In genomic region chr2:37665038-37665437, GRCh38 we compare ENCODE assay signal across 14 cellular contexts. TPM values are rescaled to one million over a fixed set of nuclear protein-coding genes. Genes with fewer than 3 reads are reported as not detected.
DNase-seq lines count a peak whose midpoint lies in the region; ATAC-seq and TF ChIP-seq lines count a peak whose summit lies in the region.
"Had no signal": no experiment of that assay in that cellular context is flagged by ENCODE, and none has a peak within 500 bp of the region (broad histone marks: within the 10 kb centered on the region; RNA-seq: fewer than 3 reads in every experiment).

No MANE protein-coding gene starts in this region.

- no peaks in the 10 kb centered on the region for H3K27me3 ChIP-seq in CD4-positive, alpha-beta memory T cell (ENCODE audit: insufficient read depth, low read length)
- no peaks in the 10 kb centered on the region for H3K27me3 ChIP-seq in skeletal muscle satellite cell (ENCODE audit: control insufficient read depth, insufficient read depth, low read length)

- H3K9ac ChIP-seq in skeletal muscle satellite cell (ENCODE audit: low read depth, low read length), result peak overlapping the region; percentile 96

- TF ChIP-seq CTCF in foreskin fibroblast (IDR thresholded peaks at IDR 0.05; ENCODE audit: low read depth, low read length), result no peak

- no peaks in the 10 kb centered on the region for H3K27me3 Mint-ChIP-seq in CD4-positive, alpha-beta memory T cell

- peak overlapping the region in 3 of 8 donors; percentile 17 to 68 (median 60) for H3K4me3 Mint-ChIP-seq in CD4-positive, alpha-beta memory T cell

- no peak for ATAC-seq in left colon

- POLR2A ChIA-PET in CD4-positive, alpha-beta memory T cell (lab: Charles Lee; ENCODE audit: partially characterized antibody), result interaction anchor here (0.6 to 2.9 kb wide), 5 partner anchors 8 to 65 kb away, joined by 3 to 20 read pairs (median 10); no protein-coding TSS in a partner anchor

- no peaks in the 10 kb centered on the region for H3K9me3 Mint-ChIP-seq in CD4-positive, alpha-beta memory T cell

- H3K4me3 ChIP-seq in CD4-positive, alpha-beta memory T cell (ENCODE audit: low read length in 2 of 2), result no peak overlapping the region
- H3K4me3 ChIP-seq in foreskin fibroblast (ENCODE audit: low read depth in 1 of 2, low read length in 2 of 2) (peak overlapping the region; percentile 16 to 90), skeletal muscle satellite cell (ENCODE audit: low read length) (peak overlapping the region; percentile 98)

- peaks cover 29 to 54% of the 10 kb centered on the region in 2 donors for H3K36me3 Mint-ChIP-seq in CD4-positive, alpha-beta memory T cell

- H3K36me3 ChIP-seq in CD4-positive, alpha-beta memory T cell (ENCODE audit: insufficient read depth, low read length), result peaks cover 5% of the 10 kb centered on the region
- H3K36me3 ChIP-seq in skeletal muscle satellite cell (ENCODE audit: insufficient read depth, low read length), result peaks cover 98% of the 10 kb centered on the region

- H3K4me1 Mint-ChIP-seq in CD4-positive, alpha-beta memory T cell, result peaks cover 72 to 99% (median 86%) of the 10 kb centered on the region in 4 donors

- CTCF ChIA-PET in CD4-positive, alpha-beta memory T cell (lab: Charles Lee; ENCODE audit: partially characterized antibody), result interaction anchor here (1.1 to 3.4 kb wide), 4 partner anchors 8 to 168 kb away, joined by 4 to 13 read pairs (median 7); no protein-coding TSS in a partner anchor

- H3K9me3 ChIP-seq in CD4-positive, alpha-beta memory T cell (ENCODE audit: control insufficient read depth in 1 of 2, low read length in 2 of 2), result no peaks in the 10 kb centered on the region
- H3K9me3 ChIP-seq in skeletal muscle satellite cell (replicated peaks; ENCODE audit: low read length), result no peaks in the 10 kb centered on the region

- intact Hi-C loops in CD4-positive, alpha-beta memory T cell (cut with micrococcal nuclease), result no loop called here
- intact Hi-C loops in left colon (cut with DNase I, micrococcal nuclease), result no loop called here

- H3K27ac Mint-ChIP-seq in CD4-positive, alpha-beta memory T cell, result peak overlapping the region in 6 of 7 donors; percentile 43 to 96 (median 86)

- H3K4me1 ChIP-seq in CD4-positive, alpha-beta memory T cell (ENCODE audit: insufficient read depth, low read length), result peaks cover 98% of the 10 kb centered on the region
- peaks cover 74% of the 10 kb centered on the region for H3K4me1 ChIP-seq in skeletal muscle satellite cell (ENCODE audit: control insufficient read depth, insufficient read depth, low read length)

- DNase-seq in CD4-positive, alpha-beta memory T cell, result no peak
- DNase-seq in MV-4-11 (lab: John Stamatoyannopoulos, UW) (peak; percentile 13), foreskin fibroblast (no peak), left colon (no peak), DMS79 treated with DMSO at 0.1 percent for 48 hours (lab: John Stamatoyannopoulos, UW) (no peak), GF-D8 (lab: John Stamatoyannopoulos, UW) (no peak)
- DNase-seq: activated CD4-positive, alpha-beta T cell treated with anti-CD3 and anti-CD28 coated beads, Interleukin-2, amount 50 U/mL, for 48 hours; hippocampal formation; NCI-H187; NCI-H524; posterior cingulate gyrus; stimulated activated CD4-positive, alpha-beta T cell treated with anti-CD3 and anti-CD28 coated beads, Interleukin-15, amount 100 ng/mL, for 24 hours had no signal

- no peak overlapping the region for H3K27ac ChIP-seq in CD4-positive, alpha-beta memory T cell (ENCODE audit: low read depth, low read length)
- H3K27ac ChIP-seq: C4-2B had no signal

- H3K4me2 ChIP-seq in skeletal muscle satellite cell (ENCODE audit: low read length), result peak overlapping the region; percentile 81

RNA-seq across cellular contexts. Expression of gene CDC42EP3, which starts 6.4 kb away (rescaled TPM):
- 10 to 100 TPM; 56.1 to 60.9 TPM for total RNA-seq in CD4-positive, alpha-beta memory T cell
- polyA plus RNA-seq in CD4-positive, alpha-beta memory T cell, result 100 to 1,000 TPM in 1 of 2 donors, 10 to 100 TPM in 1; 59.3 to 107 TPM
- 4.6 and 14.9 TPM in 2 replicates for total RNA-seq in skeletal muscle satellite cell (2012; rRNA removed)
- 10 to 100 TPM; 19.5 to 46.7 TPM for total RNA-seq in left colon

Comparison
In these comparisons a context has a peak if more than half of its experiments do, and no peak if none do; other contexts are left out.
1. H3K4me3 ChIP-seq: peak in foreskin fibroblast (2 of 2) and skeletal muscle satellite cell (single experiment); none in CD4-positive, alpha-beta memory T cell (0 of 2).